In the genomic region with DNA sequence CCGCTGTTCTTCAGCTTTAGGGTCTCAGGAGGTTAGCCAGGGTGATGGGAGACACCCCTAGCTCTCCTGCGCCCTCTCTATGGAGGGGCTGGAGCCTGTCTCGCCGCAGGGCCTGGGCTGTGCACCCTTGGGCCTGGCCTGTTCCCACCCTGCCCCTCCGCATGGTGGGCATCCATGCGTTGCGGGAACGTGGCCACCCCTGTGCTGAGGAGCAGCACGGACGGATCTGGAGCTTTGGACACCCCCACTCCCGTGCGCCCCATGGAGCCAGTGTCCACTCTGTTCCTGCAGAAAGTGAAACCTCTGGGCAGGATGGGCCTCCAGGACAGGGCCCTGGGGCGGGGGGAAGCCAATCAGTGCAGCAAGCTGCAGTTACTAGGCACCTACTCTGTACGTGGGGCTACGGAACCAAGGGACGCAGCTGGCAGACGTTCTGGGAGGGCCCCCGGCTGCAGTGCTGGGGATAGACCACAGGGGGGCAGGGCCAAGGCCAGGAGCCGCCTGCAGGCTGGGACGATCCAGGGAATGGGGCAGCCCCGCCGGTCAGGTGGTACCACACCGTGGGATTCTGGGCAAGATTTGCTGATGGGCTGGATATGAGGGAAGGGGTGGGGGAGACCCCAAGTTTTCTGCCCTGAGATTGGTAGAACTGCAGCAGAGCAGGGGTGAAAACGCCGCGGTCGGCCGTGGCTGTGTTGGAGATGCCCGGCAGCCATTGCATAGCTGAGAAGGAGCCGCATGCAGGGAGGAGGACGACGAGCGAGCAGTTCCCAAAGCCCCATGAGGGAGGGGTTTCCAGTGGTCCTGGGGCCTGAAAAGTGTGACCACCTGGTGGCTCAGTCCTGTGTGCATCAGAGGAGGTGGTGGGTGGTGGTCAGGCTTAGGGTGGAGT, we compare ENCODE assay signal across 9 cellular contexts. TPM values are rescaled to one million over a fixed set of nuclear protein-coding genes. Genes with fewer than 3 reads are reported as not detected.
DNase-seq lines count a peak whose midpoint lies in the region; ATAC-seq and TF ChIP-seq lines count a peak whose summit lies in the region.
"Had no signal": no experiment of that assay in that cellular context is flagged by ENCODE, and none has a peak within 500 bp of the region (broad histone marks: within the 10 kb centered on the region; RNA-seq: fewer than 3 reads in every experiment).

No MANE protein-coding gene starts in this region.

- no peak overlapping the region for H3K27ac ChIP-seq in gastrocnemius medialis

- TF ChIP-seq CTCF in gastrocnemius medialis (IDR thresholded peaks at IDR 0.05 in 4 of 5, conservative IDR thresholded peaks at IDR 0.05 in 1 of 5) = peak; percentile 65 to 85 (median 78)

- H3K36me3 Mint-ChIP-seq in activated T-helper 1 cell treated with anti-CD3 and anti-CD28 coated beads, Interleukin-12 subunit alpha, Interleukin-12 subunit beta, Interleukin-2, Interleukin-4 antibody, amounts not matched to agents 30 ng/mL and 10 ng/mL and 1 ng/mL, durations not matched to agents 14 hours and 24 hours and 36 hours (ENCODE audit: low read depth) = no peaks in the 10 kb centered on the region

- intact Hi-C loops in left cardiac atrium (cut with DNase I) = loop anchor here in 1 of 2 donors (5.0 kb wide), 1 partner anchor 107 kb away; no protein-coding TSS in a partner anchor
- intact Hi-C loops in gastrocnemius medialis (cut with DNase I; ENCODE audit: low total_unique reads) = loop anchor here (1.0 kb wide), 1 partner anchor 29 kb away; no protein-coding TSS in a partner anchor
- intact Hi-C loops in activated T-helper 1 cell treated with anti-CD3 and anti-CD28 coated beads, Interleukin-12 subunit alpha, Interleukin-12 subunit beta, Interleukin-2, Interleukin-4 antibody, amounts not matched to agents 30 ng/mL and 10 ng/mL and 1 ng/mL, durations not matched to agents 14 hours and 24 hours and 36 hours (cut with micrococcal nuclease) = no loop called here

- in situ Hi-C loops in gastrocnemius medialis (cut with MboI; ENCODE audit: low sequenced_read_pairs in 4 of 4) = no loop called here

- H3K27me3 ChIP-seq in NT2/D1 (ENCODE audit: insufficient read depth, insufficient read length) (peaks cover 8% of the 10 kb centered on the region), adipocyte (replicated peaks; ENCODE audit: control insufficient read depth, insufficient read depth, low read length) (peaks cover 56% of the 10 kb centered on the region), gastrocnemius medialis (peaks cover 0 to 10% (median 0%) of the 10 kb centered on the region in 3 donors)

- TF ChIP-seq POLR2A in gastrocnemius medialis (IDR thresholded peaks at IDR 0.05) = no peak

- H3K4me3 ChIP-seq in NT2/D1 (ENCODE audit: insufficient read length, low read depth) (no peak overlapping the region), adipocyte (ENCODE audit: low read length) (no peak overlapping the region), gastrocnemius medialis (no peak overlapping the region)

- ATAC-seq in left cardiac atrium (peak; percentile 80 to 82), gastrocnemius medialis (peak; percentile 54 to 61), GM21515 (IDR thresholded peaks at IDR 0.05; ENCODE audit: unreplicated experiment) (no peak)

- H3K27me3 Mint-ChIP-seq in activated T-helper 1 cell treated with anti-CD3 and anti-CD28 coated beads, Interleukin-12 subunit alpha, Interleukin-12 subunit beta, Interleukin-2, Interleukin-4 antibody, amounts not matched to agents 30 ng/mL and 10 ng/mL and 1 ng/mL, durations not matched to agents 14 hours and 24 hours and 36 hours (ENCODE audit: insufficient read depth) = no peaks in the 10 kb centered on the region
- H3K27me3 Mint-ChIP-seq: stimulated activated naive CD8-positive, alpha-beta T cell treated with anti-CD3 and anti-CD28 coated beads, Interleukin-15, Interleukin-2, amounts not matched to agents 100 ng/mL and 50 ng/mL, for 24 hours had no signal

- H3K4me1 ChIP-seq in NT2/D1 (ENCODE audit: insufficient read depth, insufficient read length) (peaks cover 17% of the 10 kb centered on the region), adipocyte (ENCODE audit: control insufficient read depth, insufficient read depth, low read length) (no peaks in the 10 kb centered on the region), gastrocnemius medialis (no peaks in the 10 kb centered on the region)

- H3K9me3 ChIP-seq in NT2/D1 (ENCODE audit: insufficient read depth, low read length) (no peaks in the 10 kb centered on the region), adipocyte (ENCODE audit: control insufficient read depth, low read length) (no peaks in the 10 kb centered on the region), gastrocnemius medialis (no peaks in the 10 kb centered on the region)

- H3K36me3 ChIP-seq in NT2/D1 (ENCODE audit: insufficient read depth, insufficient read length, low read length) = no peaks in the 10 kb centered on the region
- H3K36me3 ChIP-seq in adipocyte (ENCODE audit: control insufficient read depth, insufficient read depth, low read length, severe bottlenecking) = no peaks in the 10 kb centered on the region
- H3K36me3 ChIP-seq in gastrocnemius medialis = no peaks in the 10 kb centered on the region

- H3K9ac ChIP-seq in NT2/D1 (ENCODE audit: insufficient read length, low read depth) (peak overlapping the region; percentile 65), adipocyte (ENCODE audit: low read length) (no peak overlapping the region)

- DNase-seq in NCI-H345 (lab: John Stamatoyannopoulos, UW) (peak; percentile 20), NCI-H345 treated with DMSO at 0.1 percent for 48 hours (lab: John Stamatoyannopoulos, UW; ENCODE audit: unreplicated experiment) (no peak), NT2/D1 (ENCODE audit: low read depth, low spot score) (peak; percentile 27), adipocyte (ENCODE audit: low read depth) (peak; percentile 61), left cardiac atrium (peak; percentile 55), gastrocnemius medialis (no peak)
- no peak for DNase-seq in activated T-helper 1 cell treated with anti-CD3 and anti-CD28 coated beads, Interleukin-12 subunit alpha, Interleukin-12 subunit beta, Interleukin-2, Interleukin-4 antibody, amounts not matched to agents 30 ng/mL and 10 ng/mL and 1 ng/mL, durations not matched to agents 14 hours and 24 hours and 36 hours (ENCODE audit: low spot score)

- H3K9me3 Mint-ChIP-seq in activated T-helper 1 cell treated with anti-CD3 and anti-CD28 coated beads, Interleukin-12 subunit alpha, Interleukin-12 subunit beta, Interleukin-2, Interleukin-4 antibody, amounts not matched to agents 30 ng/mL and 10 ng/mL and 1 ng/mL, durations not matched to agents 14 hours and 24 hours and 36 hours = no peaks in the 10 kb centered on the region
- H3K9me3 Mint-ChIP-seq: stimulated activated naive CD8-positive, alpha-beta T cell treated with anti-CD3 and anti-CD28 coated beads, Interleukin-15, Interleukin-2, amounts not matched to agents 100 ng/mL and 50 ng/mL, for 24 hours had no signal

- no peak overlapping the region for H3K4me3 Mint-ChIP-seq in activated T-helper 1 cell treated with anti-CD3 and anti-CD28 coated beads, Interleukin-12 subunit alpha, Interleukin-12 subunit beta, Interleukin-2, Interleukin-4 antibody, amounts not matched to agents 30 ng/mL and 10 ng/mL and 1 ng/mL, durations not matched to agents 14 hours and 24 hours and 36 hours
- H3K4me3 Mint-ChIP-seq: stimulated activated naive CD8-positive, alpha-beta T cell treated with anti-CD3 and anti-CD28 coated beads, Interleukin-15, Interleukin-2, amounts not matched to agents 100 ng/mL and 50 ng/mL, for 24 hours had no signal

- no peaks in the 10 kb centered on the region for H3K4me1 Mint-ChIP-seq in activated T-helper 1 cell treated with anti-CD3 and anti-CD28 coated beads, Interleukin-12 subunit alpha, Interleukin-12 subunit beta, Interleukin-2, Interleukin-4 antibody, amounts not matched to agents 30 ng/mL and 10 ng/mL and 1 ng/mL, durations not matched to agents 14 hours and 24 hours and 36 hours (ENCODE audit: low read depth)

- no peak overlapping the region for H3K27ac Mint-ChIP-seq in activated T-helper 1 cell treated with anti-CD3 and anti-CD28 coated beads, Interleukin-12 subunit alpha, Interleukin-12 subunit beta, Interleukin-2, Interleukin-4 antibody, amounts not matched to agents 30 ng/mL and 10 ng/mL and 1 ng/mL, durations not matched to agents 14 hours and 24 hours and 36 hours
- H3K27ac Mint-ChIP-seq: stimulated activated naive CD8-positive, alpha-beta T cell treated with anti-CD3 and anti-CD28 coated beads, Interleukin-15, Interleukin-2, amounts not matched to agents 100 ng/mL and 50 ng/mL, for 24 hours had no signal

RNA-seq across cellular contexts. Expression of gene TP73, which starts 43.3 kb away (rescaled TPM):
- total RNA-seq in left cardiac atrium (under 1 TPM in 1 of 2 donors, not detected in 1; 0.06 TPM), gastrocnemius medialis (under 1 TPM in 1 of 4 donors, not detected in 3; 0.07 TPM)
- 1.4 and 1.5 TPM in 2 replicates for total RNA-seq in activated T-helper 1 cell treated with anti-CD3 and anti-CD28 coated beads, Interleukin-12 subunit alpha, Interleukin-12 subunit beta, Interleukin-2, Interleukin-4 antibody, amounts not matched to agents 30 ng/mL and 10 ng/mL and 1 ng/mL, durations not matched to agents 14 hours and 24 hours and 36 hours

RNA-seq across cellular contexts. Expression of gene WRAP73, which starts 45.7 kb away (rescaled TPM):
- 10 to 100 TPM; 11.3 to 11.8 TPM for total RNA-seq in left cardiac atrium
- 10 to 100 TPM; 12.7 to 16.1 (median 14.2) TPM for total RNA-seq in gastrocnemius medialis
- total RNA-seq in activated T-helper 1 cell treated with anti-CD3 and anti-CD28 coated beads, Interleukin-12 subunit alpha, Interleukin-12 subunit beta, Interleukin-2, Interleukin-4 antibody, amounts not matched to agents 30 ng/mL and 10 ng/mL and 1 ng/mL, durations not matched to agents 14 hours and 24 hours and 36 hours = 44.9 and 45.5 TPM in 2 replicates

RNA-seq across cellular contexts. Expression of gene CCDC27, which starts 56.7 kb away (rescaled TPM):
- total RNA-seq in left cardiac atrium (not detected), gastrocnemius medialis (under 1 TPM in 1 of 4 donors, not detected in 3; 0.09 TPM)
- not detected in 2 replicates for total RNA-seq in activated T-helper 1 cell treated with anti-CD3 and anti-CD28 coated beads, Interleukin-12 subunit alpha, Interleukin-12 subunit beta, Interleukin-2, Interleukin-4 antibody, amounts not matched to agents 30 ng/mL and 10 ng/mL and 1 ng/mL, durations not matched to agents 14 hours and 24 hours and 36 hours

Comparison
In these comparisons a context has a peak if more than half of its experiments do, and no peak if none do; other contexts are left out.
1. DNase-seq: peak in NCI-H345 (single experiment), NT2/D1 (single experiment), adipocyte (single experiment) and left cardiac atrium (single experiment); none in NCI-H345 treated with DMSO at 0.1 percent for 48 hours (single experiment), gastrocnemius medialis (0 of 2) and activated T-helper 1 cell treated with anti-CD3 and anti-CD28 coated beads, Interleukin-12 subunit alpha, Interleukin-12 subunit beta, Interleukin-2, Interleukin-4 antibody, amounts not matched to agents 30 ng/mL and 10 ng/mL and 1 ng/mL, durations not matched to agents 14 hours and 24 hours and 36 hours (single experiment).